23 cellular contexts compared by ENCODE assay signal in genomic region chr21:34732388-34732821, GRCh38.
"Had no signal": no experiment of that assay in that cellular context is flagged by ENCODE, and none has a peak within 500 bp of the region (broad histone marks: within the 10 kb centered on the region; RNA-seq: fewer than 3 reads in every experiment).

No MANE protein-coding gene starts in this region.

- H3K36me3 ChIP-seq: ovary, right lobe of liver, upper lobe of left lung had no signal

- H3K9me3 Mint-ChIP-seq: activated T-helper 1 cell treated with anti-CD3 and anti-CD28 coated beads, Interleukin-12 subunit alpha, Interleukin-12 subunit beta, Interleukin-2, Interleukin-4 antibody, amounts not matched to agents 30 ng/mL and 10 ng/mL and 1 ng/mL, durations not matched to agents 14 hours and 24 hours and 36 hours; endodermal cell; immature natural killer cell; stimulated activated memory B cell treated with anti-CD40 and anti-IgM and Interleukin-4, amounts not matched to agents 10 μg/mL and 1 μg/mL and 100 μg/mL, for 72 hours; WTC11 had no signal

- H3K4me1 Mint-ChIP-seq: immature natural killer cell; naive thymus-derived CD4-positive, alpha-beta T cell; stimulated activated memory B cell treated with anti-CD40 and anti-IgM and Interleukin-4, amounts not matched to agents 10 μg/mL and 1 μg/mL and 100 μg/mL, for 72 hours had no signal

- H3K4me1 ChIP-seq: testis had no signal

- H3K36me3 Mint-ChIP-seq: activated naive CD8-positive, alpha-beta T cell; immature natural killer cell; stimulated activated memory B cell treated with anti-CD40 and anti-IgM and Interleukin-4, amounts not matched to agents 10 μg/mL and 1 μg/mL and 100 μg/mL, for 72 hours; WTC11 had no signal

- ATAC-seq: activated CD4-positive, alpha-beta T cell treated with anti-CD3 and anti-CD28 coated beads for 36 hours; left ventricle myocardium superior; naive thymus-derived CD4-positive, alpha-beta T cell; right lobe of liver; stimulated activated memory B cell treated with anti-CD40 and anti-IgM and Interleukin-4, amounts not matched to agents 10 μg/mL and 1 μg/mL and 100 μg/mL, for 72 hours; WTC11 had no signal

- H3K27ac ChIP-seq: dorsolateral prefrontal cortex, ovary, right lobe of liver, testis, upper lobe of left lung had no signal

- H3K4me3 Mint-ChIP-seq: activated CD4-positive, alpha-beta T cell treated with anti-CD3 and anti-CD28 coated beads for 36 hours; activated naive CD8-positive, alpha-beta T cell; activated T-helper 1 cell treated with anti-CD3 and anti-CD28 coated beads, Interleukin-12 subunit alpha, Interleukin-12 subunit beta, Interleukin-2, Interleukin-4 antibody, amounts not matched to agents 30 ng/mL and 10 ng/mL and 1 ng/mL, durations not matched to agents 14 hours and 24 hours and 36 hours; endodermal cell; immature natural killer cell; naive thymus-derived CD4-positive, alpha-beta T cell; stimulated activated memory B cell treated with anti-CD40 and anti-IgM and Interleukin-4, amounts not matched to agents 10 μg/mL and 1 μg/mL and 100 μg/mL, for 72 hours; WTC11 had no signal

- FAIRE-seq: colon had no signal

- H3K27me3 ChIP-seq: ovary, right lobe of liver, testis, upper lobe of left lung had no signal

- H3K4me3 ChIP-seq: dorsolateral prefrontal cortex, ovary, right lobe of liver, smooth muscle cell, testis, upper lobe of left lung had no signal

- H3K27ac Mint-ChIP-seq: activated CD4-positive, alpha-beta T cell treated with anti-CD3 and anti-CD28 coated beads for 36 hours; activated naive CD8-positive, alpha-beta T cell; activated T-helper 1 cell treated with anti-CD3 and anti-CD28 coated beads, Interleukin-12 subunit alpha, Interleukin-12 subunit beta, Interleukin-2, Interleukin-4 antibody, amounts not matched to agents 30 ng/mL and 10 ng/mL and 1 ng/mL, durations not matched to agents 14 hours and 24 hours and 36 hours; endodermal cell; immature natural killer cell; naive thymus-derived CD4-positive, alpha-beta T cell; stimulated activated memory B cell treated with anti-CD40 and anti-IgM and Interleukin-4, amounts not matched to agents 10 μg/mL and 1 μg/mL and 100 μg/mL, for 72 hours; WTC11 had no signal

- DNase-seq: activated CD4-positive, alpha-beta T cell treated with anti-CD3 and anti-CD28 coated beads for 36 hours; activated CD4-positive, alpha-beta T cell treated with anti-CD3 and anti-CD28 coated beads, Interleukin-2, amount 50 U/mL, for 48 hours; activated T-cell treated with anti-CD3 and anti-CD28 coated beads for 4 hours; amniotic stem cell; central memory CD4-positive, alpha-beta T cell; dorsolateral prefrontal cortex; endodermal cell; erythroblast; immature natural killer cell; left ventricle myocardium superior; mesenchymal stem cell; naive thymus-derived CD4-positive, alpha-beta T cell; ovary; right lobe of liver; stimulated activated CD4-positive, alpha-beta T cell treated with anti-CD3 and anti-CD28 coated beads, Interleukin-4, amount 100 ng/mL, for 4 hours; testis; upper lobe of left lung had no signal

- H3K9me3 ChIP-seq: ovary, right lobe of liver, testis, upper lobe of left lung had no signal

- H3K4me2 ChIP-seq: smooth muscle cell had no signal

- H3K27me3 Mint-ChIP-seq: activated CD4-positive, alpha-beta T cell treated with anti-CD3 and anti-CD28 coated beads for 36 hours had no signal
